In the genomic region with DNA sequence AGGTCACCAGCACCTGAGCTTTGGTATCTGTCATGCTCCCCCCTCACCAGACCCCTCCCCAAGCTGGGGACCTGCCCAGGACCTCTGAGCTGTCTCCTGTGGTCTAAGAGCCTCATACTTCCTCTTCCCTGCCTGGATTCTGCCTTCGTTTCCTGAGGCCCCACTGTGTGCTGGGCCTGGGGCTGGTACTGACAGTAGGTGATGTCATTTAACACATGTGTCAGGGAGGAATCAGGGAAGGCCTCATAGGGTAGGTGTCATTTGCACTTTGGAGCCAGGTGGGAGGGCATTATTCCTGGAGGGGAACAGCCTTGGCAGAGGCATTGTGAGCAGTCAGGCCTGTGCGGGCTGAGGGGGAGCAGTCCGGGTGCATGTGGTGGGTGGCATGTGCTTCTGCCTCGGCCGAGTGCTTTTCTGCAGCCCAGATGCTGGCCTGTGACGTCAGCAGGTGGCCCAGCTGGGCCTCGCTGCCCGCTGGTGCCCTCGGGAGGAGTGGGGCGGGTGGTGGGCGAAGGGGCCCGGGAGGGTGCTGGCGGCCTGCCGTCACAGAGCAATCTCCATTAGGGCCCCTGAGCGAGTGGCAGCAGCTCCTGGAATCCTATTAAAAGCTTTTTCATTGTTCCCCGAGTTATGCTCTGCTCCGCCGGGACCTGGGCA, we compare ENCODE assay signal across 16 cellular contexts. TPM values are rescaled to one million over a fixed set of nuclear protein-coding genes. Genes with fewer than 3 reads are reported as not detected.
DNase-seq lines count a peak whose midpoint lies in the region; TF ChIP-seq lines count a peak whose summit lies in the region.
"Had no signal": no experiment of that assay in that cellular context is flagged by ENCODE, and none has a peak within 500 bp of the region (broad histone marks: within the 10 kb centered on the region; RNA-seq: fewer than 3 reads in every experiment).

No MANE protein-coding gene starts in this region.

- no peak overlapping the region for H2BK5ac ChIP-seq in mesenchymal stem cell (ENCODE audit: low read depth, low read length, poor library complexity, severe bottlenecking)

- H4K91ac ChIP-seq in mesenchymal stem cell (ENCODE audit: low read length), result no peak overlapping the region

- H3K79me1 ChIP-seq in mesenchymal stem cell (replicated peaks; ENCODE audit: low read length, poor library complexity, severe bottlenecking), result no peaks in the 10 kb centered on the region

- no peaks in the 10 kb centered on the region for H3K36me3 Mint-ChIP-seq in type B pancreatic cell

- no peak overlapping the region for H2BK120ac ChIP-seq in mesenchymal stem cell (ENCODE audit: low read depth, low read length)

- H3K4me3 Mint-ChIP-seq in type B pancreatic cell, result no peak overlapping the region
- H3K4me3 Mint-ChIP-seq: activated CD4-positive, alpha-beta T cell treated with anti-CD3 and anti-CD28 coated beads, Interleukin-2, amount 10 ng/mL, durations not matched to agents 24 days and 14 days; endodermal cell; neural crest cell; T-helper 17 cell had no signal

- H3K27me3 Mint-ChIP-seq in type B pancreatic cell, result peaks cover 9% of the 10 kb centered on the region
- H3K27me3 Mint-ChIP-seq: activated CD4-positive, alpha-beta T cell treated with anti-CD3 and anti-CD28 coated beads, Interleukin-2, amount 10 ng/mL, durations not matched to agents 24 days and 14 days had no signal

- no peak for TF ChIP-seq CTCF in type B pancreatic cell (conservative IDR thresholded peaks at IDR 0.05)

- H3K36me3 ChIP-seq in mesenchymal stem cell (ENCODE audit: control insufficient read depth in 1 of 2, insufficient read depth in 2 of 2, low read depth in 1 of 2, low read length in 2 of 2), result no peaks in the 10 kb centered on the region

- no peak overlapping the region for H2BK15ac ChIP-seq in mesenchymal stem cell (ENCODE audit: low read depth, poor library complexity, severe bottlenecking)

- no peaks in the 10 kb centered on the region for H3K9me3 ChIP-seq in mesenchymal stem cell (ENCODE audit: control insufficient read depth, low read length)

- no peak overlapping the region for H3K4ac ChIP-seq in mesenchymal stem cell (ENCODE audit: low read depth in 1 of 2, low read length in 2 of 2)

- DNase-seq in NOMO-1 treated with DMSO at 0.1 percent for 48 hours (lab: John Stamatoyannopoulos, UW; ENCODE audit: unreplicated experiment) (peak; percentile 10), NOMO-1 (lab: John Stamatoyannopoulos, UW; ENCODE audit: unreplicated experiment in 2 of 2) (no peak), NCI-H82 (lab: John Stamatoyannopoulos, UW) (peak; percentile 76), head of caudate nucleus (peak; percentile 33 to 90 (median 82)), type B pancreatic cell (ENCODE audit: extremely low spot score, unreplicated experiment) (no peak), mucosa of gallbladder (ENCODE audit: low spot score) (no peak), mesenchymal stem cell (no peak)
- DNase-seq in stimulated activated CD4-positive, alpha-beta T cell treated with anti-CD3 and anti-CD28 coated beads, Interleukin-12 subunit alpha, Interleukin-12 subunit beta, amount 100 ng/mL, for 4 hours, result no peak
- DNase-seq: activated CD4-positive, alpha-beta T cell treated with anti-CD3 and anti-CD28 coated beads, Interleukin-2, amount 10 ng/mL, durations not matched to agents 24 days and 14 days; endodermal cell; glutamatergic neuron; left colon; OCI-M1; T-helper 17 cell had no signal

- H2AK5ac ChIP-seq in mesenchymal stem cell (ENCODE audit: low read length, severe bottlenecking), result no peak overlapping the region

- H3K23ac ChIP-seq in mesenchymal stem cell (ENCODE audit: low read length in 2 of 2), result no peak overlapping the region

- H3K18ac ChIP-seq in mesenchymal stem cell (ENCODE audit: low read depth in 1 of 2, low read length in 2 of 2), result no peak overlapping the region

- peaks cover 4% of the 10 kb centered on the region for H3K4me1 ChIP-seq in mesenchymal stem cell (ENCODE audit: control insufficient read depth, insufficient read depth, low read depth, low read length)

- no peak overlapping the region for H4K8ac ChIP-seq in mesenchymal stem cell (ENCODE audit: low read length)

- H3K27ac ChIP-seq in mesenchymal stem cell (ENCODE audit: low read length, poor library complexity, severe bottlenecking), result no peak overlapping the region

- H3K14ac ChIP-seq in mesenchymal stem cell (ENCODE audit: low read length in 2 of 2), result no peak overlapping the region

- no peak overlapping the region for H2AFZ ChIP-seq in mesenchymal stem cell (ENCODE audit: low read depth, low read length)

- no peak overlapping the region for H3K4me3 ChIP-seq in mesenchymal stem cell (ENCODE audit: insufficient read depth in 1 of 2, low read depth in 1 of 2, low read length in 2 of 2)

- intact Hi-C loops in head of caudate nucleus (cut with DNase I), result no loop called here

- WGBS in mesenchymal stem cell, result 81% methylated on average over 17 of the region's 18 CpGs

- no peak overlapping the region for H3K9ac ChIP-seq in mesenchymal stem cell (ENCODE audit: low read length)

- no peaks in the 10 kb centered on the region for H3K9me3 Mint-ChIP-seq in type B pancreatic cell
- H3K9me3 Mint-ChIP-seq: activated CD4-positive, alpha-beta T cell treated with anti-CD3 and anti-CD28 coated beads, Interleukin-2, amount 10 ng/mL, durations not matched to agents 24 days and 14 days; activated T-helper 2 cell treated with anti-CD3 and anti-CD28 coated beads, Interferon-gamma antibody, Interleukin-2, Interleukin-4, amounts not matched to agents 10 μg/mL and 5 μg/mL and 100 μg/mL, durations not matched to agents 14 hours and 24 hours and 36 hours; endodermal cell; neural crest cell had no signal

- H3K27me3 ChIP-seq in mesenchymal stem cell (ENCODE audit: control insufficient read depth in 1 of 2, insufficient read depth in 1 of 2, low read length in 2 of 2), result peaks cover 9 to 23% of the 10 kb centered on the region in 2 experiments

- no peak overlapping the region for H3K4me2 ChIP-seq in mesenchymal stem cell (ENCODE audit: low read length, poor library complexity, severe bottlenecking)

- H3K27ac Mint-ChIP-seq in type B pancreatic cell, result peak overlapping the region; percentile 69
- H3K27ac Mint-ChIP-seq: activated CD4-positive, alpha-beta T cell treated with anti-CD3 and anti-CD28 coated beads, Interleukin-2, amount 10 ng/mL, durations not matched to agents 24 days and 14 days; activated T-helper 2 cell treated with anti-CD3 and anti-CD28 coated beads, Interferon-gamma antibody, Interleukin-2, Interleukin-4, amounts not matched to agents 10 μg/mL and 5 μg/mL and 100 μg/mL, durations not matched to agents 14 hours and 24 hours and 36 hours; endodermal cell; T-helper 17 cell had no signal

- no peak overlapping the region for H2BK12ac ChIP-seq in mesenchymal stem cell (ENCODE audit: low read length in 2 of 2)

- H3K4me1 Mint-ChIP-seq in type B pancreatic cell (ENCODE audit: unreplicated experiment), result peaks cover 16% of the 10 kb centered on the region
- H3K4me1 Mint-ChIP-seq: activated CD4-positive, alpha-beta T cell treated with anti-CD3 and anti-CD28 coated beads, Interleukin-2, amount 10 ng/mL, durations not matched to agents 24 days and 14 days had no signal

RNA-seq across cellular contexts. Expression of gene FLRT1, which starts 9.1 kb away (rescaled TPM):
- total RNA-seq in type B pancreatic cell (ENCODE audit: low replicate concordance) (0.26 and 3.0 TPM in 2 replicates), mucosa of gallbladder (3.8 TPM)
- polyA plus RNA-seq in mesenchymal stem cell (2013, experiment 1 of 2), result 0.11 TPM
- 0.10 TPM for polyA plus RNA-seq in mesenchymal stem cell (2013, experiment 2 of 2)
- total RNA-seq: activated CD4-positive, alpha-beta T cell treated with anti-CD3 and anti-CD28 coated beads, Interleukin-2, amount 10 ng/mL, durations not matched to agents 24 days and 14 days; activated T-helper 2 cell treated with anti-CD3 and anti-CD28 coated beads, Interferon-gamma antibody, Interleukin-2, Interleukin-4, amounts not matched to agents 10 μg/mL and 5 μg/mL and 100 μg/mL, durations not matched to agents 14 hours and 24 hours and 36 hours; endodermal cell; T-helper 17 cell had no signal

RNA-seq across cellular contexts. Expression of gene OTUB1, which starts 58.6 kb away (rescaled TPM):
- total RNA-seq in type B pancreatic cell (ENCODE audit: low replicate concordance), result 101 and 105 TPM in 2 replicates
- 72.4 TPM for total RNA-seq in mucosa of gallbladder
- 63.8 TPM for polyA plus RNA-seq in mesenchymal stem cell (2013, experiment 1 of 2)
- polyA plus RNA-seq in mesenchymal stem cell (2013, experiment 2 of 2), result 61.4 TPM

Comparison
In these comparisons a context has a peak if more than half of its experiments do, and no peak if none do; other contexts are left out.
1. DNase-seq: peak in NOMO-1 treated with DMSO at 0.1 percent for 48 hours (single experiment), NCI-H82 (single experiment) and head of caudate nucleus (42 of 42); none in NOMO-1 (0 of 2), type B pancreatic cell (single experiment), stimulated activated CD4-positive, alpha-beta T cell treated with anti-CD3 and anti-CD28 coated beads, Interleukin-12 subunit alpha, Interleukin-12 subunit beta, amount 100 ng/mL, for 4 hours (single experiment), mucosa of gallbladder (single experiment) and mesenchymal stem cell (single experiment).